Comparison of ENCODE assay signal across 29 cellular contexts in the genomic region with DNA sequence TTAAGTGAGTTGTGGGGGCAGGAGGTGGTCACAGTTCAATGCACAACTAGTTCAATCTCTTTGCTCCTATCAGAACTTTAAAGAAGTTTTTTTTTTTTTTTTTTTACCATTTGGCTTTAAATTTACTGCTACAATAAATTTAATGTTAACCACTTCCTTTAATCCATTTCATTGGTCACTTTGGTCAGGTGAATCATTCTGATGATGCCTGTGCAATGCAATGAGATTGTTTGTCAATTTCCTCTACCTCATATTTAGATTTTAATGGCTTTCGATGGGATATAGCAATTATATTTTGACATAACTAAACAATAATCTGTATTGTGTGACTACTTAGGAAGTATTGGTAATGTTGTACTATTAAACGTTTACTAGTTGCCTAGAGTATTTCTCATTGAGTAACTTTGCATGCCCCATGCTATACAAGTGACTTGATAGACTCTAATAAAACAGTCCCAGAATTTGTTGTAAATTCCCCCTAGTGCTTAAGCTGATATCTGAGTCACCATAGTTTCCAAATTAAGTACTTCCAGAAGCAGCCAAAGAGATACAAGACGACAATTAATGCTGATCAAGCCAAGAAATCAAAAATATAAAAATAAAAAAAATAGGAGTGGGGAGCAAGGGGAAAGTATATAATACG. TPM values are rescaled to one million over a fixed set of nuclear protein-coding genes. Genes with fewer than 3 reads are reported as not detected.
DNase-seq lines count a peak whose midpoint lies in the region; ATAC-seq and FAIRE-seq lines count a peak whose summit lies in the region.
"Had no signal": no experiment of that assay in that cellular context is flagged by ENCODE, and none has a peak within 500 bp of the region (broad histone marks: within the 10 kb centered on the region; RNA-seq: fewer than 3 reads in every experiment).

No MANE protein-coding gene starts in this region.

- H3F3A ChIP-seq in GM23248 (ENCODE audit: insufficient read depth) = peaks cover 49% of the 10 kb centered on the region

- WGBS in GM23248 (ENCODE audit: low coverage in 1 of 2, low lambda C conversion rate in 2 of 2, missing lambda C conversion rate in 2 of 2), 2 experiments = 31 to 39% methylated on average over 4 of the region's 4 CpGs

- ATAC-seq in HG03139 (IDR thresholded peaks at IDR 0.05; ENCODE audit: unreplicated experiment) = no peak
- ATAC-seq: Panc1 had no signal

- H3K4me3 ChIP-seq in GM23248 = no peak overlapping the region
- H3K4me3 ChIP-seq: BLaER1, SK-N-MC had no signal

- no peak overlapping the region for H2AFZ ChIP-seq in GM23248

- H3K9me2 ChIP-seq in GM23248 (ENCODE audit: insufficient read depth) = no peaks in the 10 kb centered on the region

- no peak overlapping the region for H3K4me2 ChIP-seq in GM23248 (ENCODE audit: unreplicated experiment)
- H3K4me2 ChIP-seq: BLaER1 had no signal

- H3K79me2 ChIP-seq in GM23248 (ENCODE audit: insufficient read depth) = no peaks in the 10 kb centered on the region

- H3K9me3 ChIP-seq in GM23248 (ENCODE audit: low read depth) = no peaks in the 10 kb centered on the region
- H3K9me3 ChIP-seq: BLaER1 had no signal

- H3K27ac ChIP-seq in GM23248 = no peak overlapping the region
- H3K27ac ChIP-seq: BLaER1, SK-N-MC had no signal

- peaks cover 48% of the 10 kb centered on the region for H3K4me1 ChIP-seq in GM23248 (ENCODE audit: insufficient read depth)

- no peaks in the 10 kb centered on the region for H4K20me1 ChIP-seq in GM23248 (ENCODE audit: insufficient read depth)
- H4K20me1 ChIP-seq: BLaER1 had no signal

- no peak overlapping the region for H3K9ac ChIP-seq in GM23248
- H3K9ac ChIP-seq: BLaER1 had no signal

- peak; percentile 29 for FAIRE-seq in RCC 7860 (lab: Jason Lieb, UNC)
- FAIRE-seq in urothelium cell line (lab: Jason Lieb, UNC) = no peak
- FAIRE-seq: GM12891 had no signal

- H3K36me3 ChIP-seq in GM23248 (ENCODE audit: low read depth) = no peaks in the 10 kb centered on the region
- H3K36me3 ChIP-seq: BLaER1 had no signal

- H3K27me3 ChIP-seq in GM23248 (replicated peaks; ENCODE audit: insufficient read depth) = no peaks in the 10 kb centered on the region
- H3K27me3 ChIP-seq: BLaER1 had no signal

- in situ Hi-C loops in GM23248 (cut with MboI) = loop anchor here (25.0 kb wide), 3 partner anchors 247 to 822 kb away; a partner anchor contains a TSS

- DNase-seq in EL (peak; percentile 52), GM23248 (peak; percentile 24), RCC 7860 (ENCODE audit: low spot score) (no peak), renal cortical epithelial cell (ENCODE audit: low read depth) (peak; percentile 27), nucleus accumbens (lab: John Stamatoyannopoulos, UW) (no peak), urothelium cell line (ENCODE audit: low spot score) (no peak)
- DNase-seq: ACHN; CD4-positive, CD25-positive, alpha-beta regulatory T cell; DMS153; GDM1; H7; IMR-90; KG1; MM.1S; NCI-H1048; NCI-H1417; NCI-H1694; NCI-H2029 treated with DMSO at 0.1 percent for 48 hours; NCI-H446 treated with DMSO at 0.1 percent for 48 hours; NCI-H526; NCI-H82; NK-92 treated with Interleukin-12 subunit alpha and Interleukin-12 subunit beta, amount 100 ng/mL, for 24 hours; SIG-M5 had no signal

RNA-seq across cellular contexts. Expression of a gene that starts 52.9 kb away (rescaled TPM):
- 6.1 and 13.0 TPM in 2 replicates for total RNA-seq in GM23248 (2014; rRNA removed; shearing (Covaris generic))
- polyA plus RNA-seq in GM23248 (2016; fragmentation: Nextera tagmentation; extraction: Ambion mirVana) = 10.6 and 10.7 TPM in 2 replicates
- total RNA-seq in renal cortical epithelial cell = 0.17 TPM in 1 of 2 replicates, not detected in the other
- total RNA-seq: CD4-positive, CD25-positive, alpha-beta regulatory T cell; H7; T-helper 1 cell treated with Interleukin-12 subunit alpha and Interleukin-12 subunit beta and Interleukin-4 antibody, amounts not matched to agents 30 ng/mL and 1 ng/mL, for 36 hours had no signal
- polyA plus RNA-seq: CD4-positive, CD25-positive, alpha-beta regulatory T cell had no signal

RNA-seq across cellular contexts. Expression of a gene that starts 59.4 kb away (rescaled TPM):
- total RNA-seq in GM23248 (2014; rRNA removed; shearing (Covaris generic)) = 12.2 and 18.6 TPM in 2 replicates
- polyA plus RNA-seq in GM23248 (2016; fragmentation: Nextera tagmentation; extraction: Ambion mirVana) = 12.5 and 13.8 TPM in 2 replicates
- 0.25 and 28.0 TPM in 2 replicates for total RNA-seq in renal cortical epithelial cell
- total RNA-seq: CD4-positive, CD25-positive, alpha-beta regulatory T cell; H7; T-helper 1 cell treated with Interleukin-12 subunit alpha and Interleukin-12 subunit beta and Interleukin-4 antibody, amounts not matched to agents 30 ng/mL and 1 ng/mL, for 36 hours had no signal
- polyA plus RNA-seq: CD4-positive, CD25-positive, alpha-beta regulatory T cell had no signal

Comparison
In these comparisons a context has a peak if more than half of its experiments do, and no peak if none do; other contexts are left out.
1. DNase-seq: peak in EL (single experiment), GM23248 (single experiment) and renal cortical epithelial cell (single experiment); none in RCC 7860 (single experiment), nucleus accumbens (0 of 56) and urothelium cell line (single experiment).